ENCODE assay signal across 22 cellular contexts in genomic region chr22:22909605-22910271, GRCh38. TPM values are rescaled to one million over a fixed set of nuclear protein-coding genes. Genes with fewer than 3 reads are reported as not detected.
DNase-seq lines count a peak whose midpoint lies in the region; ATAC-seq and TF ChIP-seq lines count a peak whose summit lies in the region.
"Had no signal": no experiment of that assay in that cellular context is flagged by ENCODE, and none has a peak within 500 bp of the region (broad histone marks: within the 10 kb centered on the region; RNA-seq: fewer than 3 reads in every experiment).

No MANE protein-coding gene starts in this region.

- H3K9me3 Mint-ChIP-seq in dendritic cell treated with granulocyte-macrophage colony-stimulating factor and Interleukin-4, amounts not matched to agents 40 ng/mL and 50 ng/mL, for 4 days, result no peaks in the 10 kb centered on the region
- H3K9me3 Mint-ChIP-seq: CD8-positive, alpha-beta T cell had no signal

- no peaks in the 10 kb centered on the region for H3K36me3 ChIP-seq in DND-41 (ENCODE audit: insufficient read depth, low read length)
- peaks cover 21% of the 10 kb centered on the region for H3K36me3 ChIP-seq in OCI-LY3 (replicated peaks; ENCODE audit: low read depth, low read length)
- H3K36me3 ChIP-seq in spleen, result no peaks in the 10 kb centered on the region
- H3K36me3 ChIP-seq: MG63 had no signal

- no peaks in the 10 kb centered on the region for H4K20me1 ChIP-seq in DND-41 (ENCODE audit: insufficient read depth, low read length)
- no peaks in the 10 kb centered on the region for H4K20me1 ChIP-seq in OCI-LY3 (ENCODE audit: insufficient read depth, low read length)

- H2AFZ ChIP-seq in DND-41 (ENCODE audit: low read depth, low read length) (no peak overlapping the region), OCI-LY3 (ENCODE audit: low read depth, low read length) (no peak overlapping the region)

- ATAC-seq in DND-41 (ENCODE audit: insufficient read depth, low read depth) (peak; percentile 18; the same call in 1 of the 3 replicates), HG03432 (IDR thresholded peaks at IDR 0.05; ENCODE audit: unreplicated experiment) (no peak)
- ATAC-seq: CD8-positive, alpha-beta T cell had no signal

- H3K27me3 ChIP-seq in DND-41 (ENCODE audit: insufficient read depth, low read length, poor library complexity) (no peaks in the 10 kb centered on the region), OCI-LY3 (ENCODE audit: low read depth, low read length) (no peaks in the 10 kb centered on the region), spleen (replicated peaks in 1 of 7) (no peaks in the 10 kb centered on the region)

- peak; percentile 62 for DNase-seq in DND-41
- DNase-seq in spleen, result peak; percentile 41
- no peak for DNase-seq in NCI-H774 (lab: John Stamatoyannopoulos, UW)
- DNase-seq in substantia nigra (lab: John Stamatoyannopoulos, UW), result no peak
- no peak for DNase-seq in LoVo (ENCODE audit: low spot score)
- DNase-seq: C1 segment of cervical spinal cord; CD8-positive, alpha-beta T cell; IMR-90; Kasumi-1; MG63; NCI-H1417; NCI-H1694 treated with DMSO at 0.1 percent for 48 hours; NCI-H446; NCI-H526; SHP77 treated with DMSO at 0.1 percent for 48 hours had no signal

- H3K79me2 ChIP-seq in DND-41 (ENCODE audit: insufficient read depth, low read length), result no peaks in the 10 kb centered on the region
- peaks cover 64% of the 10 kb centered on the region for H3K79me2 ChIP-seq in OCI-LY3 (ENCODE audit: low read length)

- TF ChIP-seq POLR2A in spleen (IDR thresholded peaks at IDR 0.05), result no peak

- 68 to 88% (median 76%) methylated on average over 7 of the region's 7 CpGs for WGBS in spleen, 5 donors

- H3K9ac ChIP-seq in DND-41 (ENCODE audit: low read depth, low read length), result no peak overlapping the region
- H3K9ac ChIP-seq in OCI-LY3 (ENCODE audit: low read length), result no peak overlapping the region; the same call in 1 of the 2 replicates

- H3K4me1 ChIP-seq in DND-41 (ENCODE audit: insufficient read depth, low read length) (peaks cover 44% of the 10 kb centered on the region), OCI-LY3 (ENCODE audit: low read length) (peaks cover 81% of the 10 kb centered on the region), spleen (peaks cover 0 to 42% (median 15%) of the 10 kb centered on the region in 6 donors)

- H3K9me3 ChIP-seq in DND-41 (ENCODE audit: insufficient read depth, low read length, severe bottlenecking), result no peaks in the 10 kb centered on the region
- H3K9me3 ChIP-seq in OCI-LY3 (ENCODE audit: insufficient read depth, low read length), result no peaks in the 10 kb centered on the region
- no peaks in the 10 kb centered on the region for H3K9me3 ChIP-seq in spleen
- H3K9me3 ChIP-seq: MG63 had no signal

- H3K27ac ChIP-seq in DND-41 (ENCODE audit: low read length), result peak overlapping the region; percentile 46; the same call in 1 of the 2 replicates
- H3K27ac ChIP-seq in OCI-LY3 (ENCODE audit: low read length), result peak overlapping the region; percentile 91
- peak overlapping the region in 3 of 8 donors; percentile 14 to 67 (median 21) for H3K27ac ChIP-seq in spleen
- no peak overlapping the region for H3K27ac ChIP-seq in substantia nigra (ENCODE audit: low read depth, low read length, poor library complexity, severe bottlenecking)
- H3K27ac ChIP-seq: RWPE1, SK-N-MC had no signal

- H3K36me3 Mint-ChIP-seq in dendritic cell treated with granulocyte-macrophage colony-stimulating factor and Interleukin-4, amounts not matched to agents 40 ng/mL and 50 ng/mL, for 4 days (ENCODE audit: low read depth), result no peaks in the 10 kb centered on the region
- H3K36me3 Mint-ChIP-seq: CD8-positive, alpha-beta T cell had no signal

- TF ChIP-seq CTCF in DND-41 (IDR thresholded peaks at IDR 0.05; ENCODE audit: borderline replicate concordance, extremely low read depth, low read length, poor library complexity, severe bottlenecking) (no peak), OCI-LY3 (IDR thresholded peaks at IDR 0.05; ENCODE audit: low read depth, low read length) (no peak), spleen (IDR thresholded peaks at IDR 0.05 in 8 of 11, conservative IDR thresholded peaks at IDR 0.05 in 3 of 11) (no peak)

- H3K4me3 ChIP-seq in DND-41 (ENCODE audit: low read depth in 1 of 2, low read length in 2 of 2) (no peak overlapping the region), OCI-LY3 (ENCODE audit: low read length) (no peak overlapping the region), spleen (no peak overlapping the region)
- H3K4me3 ChIP-seq: MG63, SK-N-MC had no signal

- H3K4me1 Mint-ChIP-seq in dendritic cell treated with granulocyte-macrophage colony-stimulating factor and Interleukin-4, amounts not matched to agents 40 ng/mL and 50 ng/mL, for 4 days (ENCODE audit: low read depth), result peaks cover 11% of the 10 kb centered on the region

- no peak overlapping the region for H3K4me2 ChIP-seq in DND-41 (ENCODE audit: insufficient read depth, low read length)
- no peak overlapping the region for H3K4me2 ChIP-seq in OCI-LY3 (ENCODE audit: low read length)

- no peak overlapping the region for H3K4me3 Mint-ChIP-seq in dendritic cell treated with granulocyte-macrophage colony-stimulating factor and Interleukin-4, amounts not matched to agents 40 ng/mL and 50 ng/mL, for 4 days
- H3K4me3 Mint-ChIP-seq: CD8-positive, alpha-beta T cell had no signal

- peak overlapping the region; percentile 13 for H3K27ac Mint-ChIP-seq in dendritic cell treated with granulocyte-macrophage colony-stimulating factor and Interleukin-4, amounts not matched to agents 40 ng/mL and 50 ng/mL, for 4 days

- intact Hi-C loops in dendritic cell treated with granulocyte-macrophage colony-stimulating factor and Interleukin-4, amounts not matched to agents 40 ng/mL and 50 ng/mL, for 4 days (cut with micrococcal nuclease), result no loop called here
- intact Hi-C loops in spleen (cut with DNase I; ENCODE audit: low total_unique reads), result no loop called here

- H3K27me3 Mint-ChIP-seq in dendritic cell treated with granulocyte-macrophage colony-stimulating factor and Interleukin-4, amounts not matched to agents 40 ng/mL and 50 ng/mL, for 4 days, result peaks cover 17% of the 10 kb centered on the region

RNA-seq across cellular contexts. Expression of gene IGLL5, which starts 22.1 kb away (rescaled TPM):
- 100 to 1,000 TPM in 5 of 7 donors, 10 to 100 TPM in 2; 55.9 to 720 (median 130) TPM for total RNA-seq in spleen
- polyA plus RNA-seq in spleen, result 100 to 1,000 TPM in 1 of 3 donors, 10 to 100 TPM in 2; 80.3 to 201 (median 93.0) TPM
- total RNA-seq: Daoy, H4, IMR-90 had no signal
- polyA plus RNA-seq: IMR-90 had no signal

Comparison
In these comparisons a context has a peak if more than half of its experiments do, and no peak if none do; other contexts are left out.
1. DNase-seq: peak in DND-41 (single experiment) and spleen (single experiment); none in NCI-H774 (single experiment), substantia nigra (0 of 49) and LoVo (single experiment).